ENCODE assay signal across 15 cellular contexts in the genomic region with DNA sequence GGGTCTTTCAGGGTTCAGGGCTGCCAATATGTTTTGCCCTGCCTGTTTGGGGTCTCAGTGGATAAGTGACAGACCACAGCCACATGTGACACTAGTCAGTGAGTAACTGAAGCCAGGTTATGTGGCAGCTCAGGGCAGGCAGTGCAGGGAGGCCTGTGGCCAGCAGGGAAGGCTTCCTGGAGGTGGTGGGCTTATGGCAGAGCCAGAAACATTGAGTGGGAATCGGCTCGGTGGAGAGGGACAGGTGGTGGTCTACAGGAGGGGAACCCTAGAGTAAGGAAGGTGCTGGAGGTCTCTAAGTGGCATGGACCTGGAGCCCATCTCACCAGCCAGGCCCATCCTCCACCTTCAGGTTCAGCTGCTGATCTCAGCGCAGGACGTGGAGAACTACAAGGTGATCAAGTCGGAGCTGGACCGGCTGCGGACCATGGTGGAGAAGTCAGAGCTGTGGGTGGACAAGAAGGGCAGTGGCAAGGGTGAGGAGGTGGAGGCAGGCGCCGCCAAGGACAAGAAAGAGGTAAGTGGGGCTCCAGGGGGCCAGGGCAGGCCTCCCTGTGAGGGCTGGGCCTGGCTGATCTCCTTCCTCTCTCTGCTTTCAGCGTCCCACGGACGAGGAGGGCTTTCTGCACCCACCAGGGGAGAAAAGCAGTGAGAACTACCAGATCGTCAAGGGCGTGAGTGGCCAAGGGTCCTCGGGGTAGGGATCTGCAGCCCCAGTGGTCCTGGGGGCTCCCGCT.
"Had no signal": no experiment of that assay in that cellular context is flagged by ENCODE, and none has a peak within 500 bp of the region (broad histone marks: within the 10 kb centered on the region; RNA-seq: fewer than 3 reads in every experiment).

No MANE protein-coding gene starts in this region.

- H3K4me1 ChIP-seq: transverse colon had no signal

- H3K4me3 ChIP-seq: transverse colon had no signal

- ATAC-seq: left ventricle myocardium superior; right cardiac atrium; stimulated activated memory B cell treated with anti-CD40 and anti-IgM and Interleukin-4, amounts not matched to agents 10 μg/mL and 1 μg/mL and 100 μg/mL, for 72 hours had no signal

- H3K9me3 Mint-ChIP-seq: activated CD4-positive, alpha-beta T cell treated with anti-CD3 and anti-CD28 coated beads, Interleukin-2, amount 10 ng/mL, durations not matched to agents 7 days and 5 days; activated naive CD8-positive, alpha-beta T cell treated with anti-CD3 and anti-CD28 coated beads for 36 hours; stimulated activated memory B cell treated with anti-CD40 and anti-IgM and Interleukin-4, amounts not matched to agents 10 μg/mL and 1 μg/mL and 100 μg/mL, for 72 hours had no signal

- FAIRE-seq: bronchial epithelial cell, colon, keratinocyte, TTC549 had no signal

- H3K27me3 ChIP-seq: transverse colon had no signal

- H3K27ac Mint-ChIP-seq: activated CD4-positive, alpha-beta T cell treated with anti-CD3 and anti-CD28 coated beads, Interleukin-2, amount 10 ng/mL, durations not matched to agents 7 days and 5 days; activated naive CD8-positive, alpha-beta T cell treated with anti-CD3 and anti-CD28 coated beads for 36 hours; stimulated activated memory B cell treated with anti-CD40 and anti-IgM and Interleukin-4, amounts not matched to agents 10 μg/mL and 1 μg/mL and 100 μg/mL, for 72 hours had no signal

- H3K4me1 Mint-ChIP-seq: activated CD4-positive, alpha-beta T cell treated with anti-CD3 and anti-CD28 coated beads, Interleukin-2, amount 10 ng/mL, durations not matched to agents 7 days and 5 days; activated naive CD8-positive, alpha-beta T cell treated with anti-CD3 and anti-CD28 coated beads for 36 hours had no signal

- H3K27ac ChIP-seq: transverse colon had no signal

- H3K27me3 Mint-ChIP-seq: activated CD4-positive, alpha-beta T cell treated with anti-CD3 and anti-CD28 coated beads, Interleukin-2, amount 10 ng/mL, durations not matched to agents 7 days and 5 days; activated naive CD8-positive, alpha-beta T cell treated with anti-CD3 and anti-CD28 coated beads for 36 hours; stimulated activated memory B cell treated with anti-CD40 and anti-IgM and Interleukin-4, amounts not matched to agents 10 μg/mL and 1 μg/mL and 100 μg/mL, for 72 hours had no signal

- H3K4me3 Mint-ChIP-seq: activated CD4-positive, alpha-beta T cell treated with anti-CD3 and anti-CD28 coated beads, Interleukin-2, amount 10 ng/mL, durations not matched to agents 7 days and 5 days; activated naive CD8-positive, alpha-beta T cell treated with anti-CD3 and anti-CD28 coated beads for 36 hours; stimulated activated memory B cell treated with anti-CD40 and anti-IgM and Interleukin-4, amounts not matched to agents 10 μg/mL and 1 μg/mL and 100 μg/mL, for 72 hours had no signal

- DNase-seq: activated CD4-positive, alpha-beta T cell treated with anti-CD3 and anti-CD28 coated beads, Interleukin-2, amount 10 ng/mL, durations not matched to agents 7 days and 5 days; activated CD4-positive, CD25-positive, alpha-beta regulatory T cell; activated gamma-delta T cell; activated naive CD8-positive, alpha-beta T cell treated with anti-CD3 and anti-CD28 coated beads for 36 hours; aorta; left ventricle myocardium superior; posterior cingulate gyrus; T-helper 2 cell; transverse colon had no signal

- H3K9me3 ChIP-seq: transverse colon had no signal
